ENCODE assay signal across 18 cellular contexts in the genomic region with DNA sequence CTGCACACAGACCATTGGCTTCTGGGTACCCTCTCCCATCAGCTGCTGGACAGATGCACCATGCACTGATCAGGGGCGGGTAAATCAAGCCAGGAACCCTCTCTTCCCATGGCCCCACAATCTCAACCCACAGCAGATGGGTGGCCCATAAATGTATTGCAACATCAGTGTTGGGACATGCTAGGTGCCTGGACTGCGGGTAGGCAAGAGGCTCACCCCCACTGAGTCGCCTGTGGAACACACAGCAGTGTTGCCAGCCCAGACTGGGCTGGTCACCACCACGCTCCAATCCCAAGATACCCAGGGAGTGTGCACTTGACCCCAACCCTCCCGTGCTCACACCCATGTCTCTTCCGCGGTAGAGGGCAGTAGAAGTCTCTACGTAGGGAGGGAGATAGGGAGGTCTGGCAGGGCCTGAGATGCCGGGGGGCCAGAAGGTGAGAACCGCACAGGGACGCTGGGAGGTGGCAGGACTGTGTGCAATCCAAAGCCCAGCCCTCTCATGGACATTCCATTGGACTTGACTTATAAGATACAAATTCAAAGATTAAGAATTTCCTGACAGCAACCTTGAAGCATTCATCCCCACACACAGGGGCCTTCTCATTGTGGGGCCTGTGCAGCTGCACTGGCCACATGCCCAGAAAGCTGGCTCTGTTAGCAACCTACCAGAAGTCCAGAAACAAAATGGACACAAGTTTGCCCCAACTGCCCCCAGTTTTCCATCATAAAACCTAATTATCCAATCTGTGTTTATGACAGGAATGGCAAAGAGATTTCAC.
A peak's percentile ranks its signal among the peaks of the same experiment; 100 is the strongest.
DNase-seq lines count a peak whose midpoint lies in the region; ATAC-seq, FAIRE-seq and TF ChIP-seq lines count a peak whose summit lies in the region.
"Had no signal": no experiment of that assay in that cellular context is flagged by ENCODE, and none has a peak within 500 bp of the region (broad histone marks: within the 10 kb centered on the region; RNA-seq: fewer than 3 reads in every experiment).

No MANE protein-coding gene starts in this region.

- H3K27me3 ChIP-seq in bronchial epithelial cell (ENCODE audit: control insufficient read depth, insufficient read depth, low read length): no peaks in the 10 kb centered on the region
- H3K27me3 ChIP-seq: tibial artery had no signal

- ATAC-seq in GM18502 (IDR thresholded peaks at IDR 0.05; ENCODE audit: poor library complexity, unreplicated experiment): no peak
- ATAC-seq: mucosa of descending colon had no signal

- FAIRE-seq in bronchial epithelial cell (lab: Jason Lieb, UNC): peak; percentile 28
- FAIRE-seq: GM12892 had no signal

- H3K4me3 ChIP-seq in NB4 (ENCODE audit: low read depth, low read length): no peak overlapping the region
- H3K4me3 ChIP-seq in bronchial epithelial cell (ENCODE audit: low read depth, low read length): no peak overlapping the region
- H3K4me3 ChIP-seq: GM23338, mucosa of descending colon, psoas muscle, tibial artery had no signal

- peaks cover 4% of the 10 kb centered on the region for H3K36me3 ChIP-seq in bronchial epithelial cell (ENCODE audit: control insufficient read depth, insufficient read depth, low read length)

- TF ChIP-seq POLR2A in NB4 (IDR thresholded peaks at IDR 0.05; ENCODE audit: extremely low read depth, insufficient read length): no peak

- peak; percentile 71 for DNase-seq in NB4 (ENCODE audit: low read depth)
- DNase-seq in bronchial epithelial cell (ENCODE audit: low read depth): no peak
- peak; percentile 86 for DNase-seq in iris pigment epithelial cell (ENCODE audit: low read depth)
- peak in 48 of 49 donors; percentile 6 to 88 (median 64) for DNase-seq in substantia nigra (lab: John Stamatoyannopoulos, UW)
- DNase-seq in epidermal melanocyte (ENCODE audit: insufficient read length, low spot score): no peak
- DNase-seq in D341Med (ENCODE audit: low spot score): no peak
- DNase-seq: activated CD4-positive, alpha-beta T cell treated with anti-CD3 and anti-CD28 coated beads, Interleukin-2, amount 10 ng/mL, durations not matched to agents 24 days and 14 days; activated naive CD8-positive, alpha-beta T cell treated with anti-CD3 and anti-CD28 coated beads, Interleukin-2, amount 10 ng/mL, durations not matched to agents 7 days and 5 days; CD4-positive, alpha-beta T cell; mucosa of descending colon; NCI-H1092; NCI-H2171 treated with DMSO at 0.1 percent for 48 hours; T1000; tibial artery had no signal

- peak overlapping the region; percentile 86 for H3K27ac ChIP-seq in substantia nigra (ENCODE audit: low read depth, low read length, poor library complexity, severe bottlenecking)
- H3K27ac ChIP-seq: psoas muscle, tibial artery had no signal

- TF ChIP-seq CTCF in NB4 (IDR thresholded peaks at IDR 0.05; ENCODE audit: low read depth, low read length): no peak
- no peak for TF ChIP-seq CTCF in bronchial epithelial cell (IDR thresholded peaks at IDR 0.05; ENCODE audit: insufficient read depth, low read length, severe bottlenecking)

Comparison
In these comparisons a context has a peak if more than half of its experiments do, and no peak if none do; other contexts are left out.
1. DNase-seq: peak in NB4 (single experiment), iris pigment epithelial cell (single experiment) and substantia nigra (48 of 49); none in bronchial epithelial cell (single experiment), epidermal melanocyte (single experiment) and D341Med (single experiment).